In genomic region chr5:2757563-2758311, GRCh38 we compare ENCODE assay signal across 13 cellular contexts. TPM values are rescaled to one million over a fixed set of nuclear protein-coding genes. Genes with fewer than 3 reads are reported as not detected.
DNase-seq lines count a peak whose midpoint lies in the region; ATAC-seq and TF ChIP-seq lines count a peak whose summit lies in the region.
"Had no signal": no experiment of that assay in that cellular context is flagged by ENCODE, and none has a peak within 500 bp of the region (broad histone marks: within the 10 kb centered on the region; RNA-seq: fewer than 3 reads in every experiment).

No MANE protein-coding gene starts in this region.

- H2AFZ ChIP-seq in smooth muscle cell (ENCODE audit: low read depth): no peak overlapping the region
- no peak overlapping the region for H2AFZ ChIP-seq in MM.1S (ENCODE audit: low read length)

- H3K27ac ChIP-seq in HUES6 (ENCODE audit: low read depth, low read length) (no peak overlapping the region), smooth muscle cell (ENCODE audit: low read depth) (peak overlapping the region; percentile 39), substantia nigra (ENCODE audit: low read depth, low read length, poor library complexity, severe bottlenecking) (no peak overlapping the region), MM.1S (ENCODE audit: low read length) (no peak overlapping the region)
- H3K27ac ChIP-seq: ovary had no signal

- H3K27me3 ChIP-seq in HUES6 (ENCODE audit: control insufficient read depth, insufficient read depth, low read length) (peaks cover 61% of the 10 kb centered on the region), iPS-15b (ENCODE audit: control insufficient read depth, insufficient read depth, low read length) (peaks cover 32% of the 10 kb centered on the region), smooth muscle cell (ENCODE audit: low read depth) (peaks cover 46% of the 10 kb centered on the region), MM.1S (replicated peaks; ENCODE audit: insufficient read depth, low read length) (no peaks in the 10 kb centered on the region)
- H3K27me3 ChIP-seq: ovary had no signal

- ATAC-seq in HG02885 (IDR thresholded peaks at IDR 0.05; ENCODE audit: poor library complexity, unreplicated experiment): no peak
- ATAC-seq: left cardiac atrium had no signal

- H3K9ac ChIP-seq in HUES6 (ENCODE audit: low read length): no peak overlapping the region
- H3K9ac ChIP-seq in iPS-15b (ENCODE audit: low read depth, low read length): no peak overlapping the region
- H3K9ac ChIP-seq in smooth muscle cell (ENCODE audit: low read depth): no peak overlapping the region
- no peak overlapping the region for H3K9ac ChIP-seq in MM.1S (ENCODE audit: low read length)

- H3K4me1 ChIP-seq in HUES6 (ENCODE audit: control insufficient read depth, insufficient read depth, low read length) (peaks cover 40% of the 10 kb centered on the region), iPS-15b (ENCODE audit: control insufficient read depth, insufficient read depth, low read length) (peaks cover 11% of the 10 kb centered on the region), smooth muscle cell (ENCODE audit: low read depth) (peaks cover 28% of the 10 kb centered on the region), MM.1S (ENCODE audit: low read length) (peaks cover 17% of the 10 kb centered on the region)

- H3K9me3 ChIP-seq in HUES6 (ENCODE audit: control insufficient read depth, insufficient read depth, low read depth, low read length): peaks cover 3% of the 10 kb centered on the region; the same call in 1 of the 2 replicates
- H3K9me3 ChIP-seq in iPS-15b (ENCODE audit: control insufficient read depth, insufficient read depth, low read length): no peaks in the 10 kb centered on the region
- H3K9me3 ChIP-seq in smooth muscle cell (replicated peaks; ENCODE audit: low read depth): no peaks in the 10 kb centered on the region
- H3K9me3 ChIP-seq in MM.1S (replicated peaks; ENCODE audit: insufficient read depth, low read length): 0 out of 2 replicates have a peak, but pooled peaks cover 2% of the 10 kb centered on the region
- H3K9me3 ChIP-seq: ovary had no signal

- no peaks in the 10 kb centered on the region for H3K9me2 ChIP-seq in MM.1S (replicated peaks; ENCODE audit: insufficient read depth, low read length)

- H3K4me3 ChIP-seq in HUES6 (ENCODE audit: low read depth, low read length) (peak overlapping the region; percentile 81), iPS-15b (ENCODE audit: low read depth, low read length) (peak overlapping the region; percentile 72), smooth muscle cell (no peak overlapping the region), MM.1S (ENCODE audit: low read length) (no peak overlapping the region)
- H3K4me3 ChIP-seq: ovary had no signal

- DNase-seq in amniotic epithelial cell (ENCODE audit: low read depth) (peak; percentile 25), smooth muscle cell (lab: John Stamatoyannopoulos, UW; ENCODE audit: unreplicated experiment) (no peak), substantia nigra (lab: John Stamatoyannopoulos, UW) (no peak), MM.1S (no peak)
- DNase-seq: activated CD4-positive, alpha-beta T cell treated with anti-CD3 and anti-CD28 coated beads, Interleukin-2, amount 50 U/mL, for 1 hour; activated effector memory CD4-positive, alpha-beta T cell treated with anti-CD3 and anti-CD28 coated beads, Interleukin-2, amount 50 U/mL, for 16 hours; central memory CD4-positive, alpha-beta T cell; left cardiac atrium; ovary; stimulated activated CD4-positive, alpha-beta T cell treated with anti-CD3 and anti-CD28 coated beads, Interleukin-2, amount 100 ng/mL, for 48 hours had no signal

- H3K4me2 ChIP-seq in smooth muscle cell: peak overlapping the region; percentile 89
- H3K4me2 ChIP-seq in MM.1S (ENCODE audit: low read depth, low read length): no peak overlapping the region

- TF ChIP-seq CTCF in smooth muscle cell (IDR thresholded peaks at IDR 0.05; ENCODE audit: borderline replicate concordance, insufficient read depth, poor library complexity, severe bottlenecking) (no peak), MM.1S (IDR thresholded peaks at IDR 0.05; ENCODE audit: low read length) (no peak)

- H3K36me3 ChIP-seq in HUES6 (ENCODE audit: control insufficient read depth, insufficient read depth, low read length): no peaks in the 10 kb centered on the region
- H3K36me3 ChIP-seq in iPS-15b (ENCODE audit: control insufficient read depth, insufficient read depth, low read length): no peaks in the 10 kb centered on the region
- H3K36me3 ChIP-seq in smooth muscle cell (ENCODE audit: low read depth): no peaks in the 10 kb centered on the region
- no peaks in the 10 kb centered on the region for H3K36me3 ChIP-seq in MM.1S (replicated peaks; ENCODE audit: insufficient read depth, low read length)
- H3K36me3 ChIP-seq: ovary had no signal

- no peaks in the 10 kb centered on the region for H3K79me2 ChIP-seq in smooth muscle cell (ENCODE audit: low read depth)
- no peaks in the 10 kb centered on the region for H3K79me2 ChIP-seq in MM.1S (ENCODE audit: low read length)

- 12% methylated on average over 23 of the region's 23 CpGs for WGBS in smooth muscle cell (ENCODE audit: low lambda C conversion rate)

- H4K20me1 ChIP-seq in smooth muscle cell (ENCODE audit: low read depth) (no peaks in the 10 kb centered on the region), MM.1S (ENCODE audit: insufficient read depth, low read length) (no peaks in the 10 kb centered on the region)

- H3F3A ChIP-seq in smooth muscle cell (ENCODE audit: low read depth) (no peaks in the 10 kb centered on the region), MM.1S (ENCODE audit: insufficient read depth, low read length) (peaks cover 20% of the 10 kb centered on the region)

RNA-seq across cellular contexts. Expression of gene IRX2, which starts 6.3 kb away (rescaled TPM):
- total RNA-seq in smooth muscle cell: 0.67 and 4.0 TPM in 2 replicates
- polyA plus RNA-seq in smooth muscle cell: 1.1 and 1.9 TPM in 2 replicates

Comparison
In these comparisons a context has a peak if more than half of its experiments do, and no peak if none do; other contexts are left out.
1. H3K4me3 ChIP-seq: peak in HUES6 (single experiment) and iPS-15b (single experiment); none in smooth muscle cell (single experiment) and MM.1S (single experiment).